In the genomic region with DNA sequence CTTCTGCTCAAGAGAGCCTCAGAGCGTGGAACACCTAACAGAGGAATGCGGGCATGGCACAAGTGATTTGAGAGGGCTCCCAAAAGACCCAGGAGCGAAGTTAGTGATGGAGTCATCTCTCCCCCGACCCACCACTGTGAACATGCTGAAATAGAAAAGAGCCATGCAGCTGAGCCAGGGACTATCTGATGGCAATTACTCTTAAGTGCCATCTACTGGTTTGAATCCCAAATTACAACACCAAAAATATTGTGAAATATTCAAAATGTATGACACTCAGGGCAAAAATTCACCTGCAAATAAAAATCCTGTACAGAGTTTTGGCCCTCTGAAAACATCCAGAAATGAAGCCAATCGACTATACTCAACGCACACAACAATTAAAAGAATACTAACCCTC, we compare ENCODE assay signal across 1 cellular context.
TF ChIP-seq lines count a peak whose summit lies in the region.

No MANE protein-coding gene starts in this region.

TF ChIP-seq in H1, 55 proteins besides CTCF, POLR2A, EP300 and RAD21:
- TF ChIP-seq RBBP5 (IDR thresholded peaks at IDR 0.05; ENCODE audit: borderline replicate concordance, low read depth, low read length) (no peak), TAF1 (IDR thresholded peaks at IDR 0.05; ENCODE audit: low read depth, low read length) (no peak), ZNF274 (IDR thresholded peaks at IDR 0.05; ENCODE audit: borderline replicate concordance, extremely low read depth, low read length) (no peak), POU5F1 (IDR thresholded peaks at IDR 0.05; ENCODE audit: low read depth, low read length) (no peak), HDAC2 (IDR thresholded peaks at IDR 0.05; ENCODE audit: borderline replicate concordance in 1 of 2, low read depth in 2 of 2, low read length in 2 of 2) (no peak), CREB1 (IDR thresholded peaks at IDR 0.05) (no peak), SRF (IDR thresholded peaks at IDR 0.05; ENCODE audit: low read depth, low read length) (no peak), CBX8 (IDR thresholded peaks at IDR 0.05; ENCODE audit: borderline replicate concordance, low read depth, low read length) (no peak), POLR2AphosphoS5 (IDR thresholded peaks at IDR 0.05; ENCODE audit: low read depth, low read length) (no peak), TEAD4 (IDR thresholded peaks at IDR 0.05; ENCODE audit: low read depth, low read length) (no peak), BACH1 (IDR thresholded peaks at IDR 0.05; ENCODE audit: low read length) (no peak), TBP (IDR thresholded peaks at IDR 0.05; ENCODE audit: low read depth, low read length) (no peak), KDM1A (IDR thresholded peaks at IDR 0.05; ENCODE audit: borderline replicate concordance, low read length) (no peak)
- TF ChIP-seq, protein P1, sequence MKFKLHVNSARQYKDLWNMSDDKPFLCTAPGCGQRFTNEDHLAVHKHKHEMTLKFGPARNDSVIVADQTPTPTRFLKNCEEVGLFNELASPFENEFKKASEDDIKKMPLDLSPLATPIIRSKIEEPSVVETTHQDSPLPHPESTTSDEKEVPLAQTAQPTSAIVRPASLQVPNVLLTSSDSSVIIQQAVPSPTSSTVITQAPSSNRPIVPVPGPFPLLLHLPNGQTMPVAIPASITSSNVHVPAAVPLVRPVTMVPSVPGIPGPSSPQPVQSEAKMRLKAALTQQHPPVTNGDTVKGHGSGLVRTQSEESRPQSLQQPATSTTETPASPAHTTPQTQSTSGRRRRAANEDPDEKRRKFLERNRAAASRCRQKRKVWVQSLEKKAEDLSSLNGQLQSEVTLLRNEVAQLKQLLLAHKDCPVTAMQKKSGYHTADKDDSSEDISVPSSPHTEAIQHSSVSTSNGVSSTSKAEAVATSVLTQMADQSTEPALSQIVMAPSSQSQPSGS (IDR thresholded peaks at IDR 0.05; ENCODE audit: low read length): no peak
- TF ChIP-seq, protein P2, sequence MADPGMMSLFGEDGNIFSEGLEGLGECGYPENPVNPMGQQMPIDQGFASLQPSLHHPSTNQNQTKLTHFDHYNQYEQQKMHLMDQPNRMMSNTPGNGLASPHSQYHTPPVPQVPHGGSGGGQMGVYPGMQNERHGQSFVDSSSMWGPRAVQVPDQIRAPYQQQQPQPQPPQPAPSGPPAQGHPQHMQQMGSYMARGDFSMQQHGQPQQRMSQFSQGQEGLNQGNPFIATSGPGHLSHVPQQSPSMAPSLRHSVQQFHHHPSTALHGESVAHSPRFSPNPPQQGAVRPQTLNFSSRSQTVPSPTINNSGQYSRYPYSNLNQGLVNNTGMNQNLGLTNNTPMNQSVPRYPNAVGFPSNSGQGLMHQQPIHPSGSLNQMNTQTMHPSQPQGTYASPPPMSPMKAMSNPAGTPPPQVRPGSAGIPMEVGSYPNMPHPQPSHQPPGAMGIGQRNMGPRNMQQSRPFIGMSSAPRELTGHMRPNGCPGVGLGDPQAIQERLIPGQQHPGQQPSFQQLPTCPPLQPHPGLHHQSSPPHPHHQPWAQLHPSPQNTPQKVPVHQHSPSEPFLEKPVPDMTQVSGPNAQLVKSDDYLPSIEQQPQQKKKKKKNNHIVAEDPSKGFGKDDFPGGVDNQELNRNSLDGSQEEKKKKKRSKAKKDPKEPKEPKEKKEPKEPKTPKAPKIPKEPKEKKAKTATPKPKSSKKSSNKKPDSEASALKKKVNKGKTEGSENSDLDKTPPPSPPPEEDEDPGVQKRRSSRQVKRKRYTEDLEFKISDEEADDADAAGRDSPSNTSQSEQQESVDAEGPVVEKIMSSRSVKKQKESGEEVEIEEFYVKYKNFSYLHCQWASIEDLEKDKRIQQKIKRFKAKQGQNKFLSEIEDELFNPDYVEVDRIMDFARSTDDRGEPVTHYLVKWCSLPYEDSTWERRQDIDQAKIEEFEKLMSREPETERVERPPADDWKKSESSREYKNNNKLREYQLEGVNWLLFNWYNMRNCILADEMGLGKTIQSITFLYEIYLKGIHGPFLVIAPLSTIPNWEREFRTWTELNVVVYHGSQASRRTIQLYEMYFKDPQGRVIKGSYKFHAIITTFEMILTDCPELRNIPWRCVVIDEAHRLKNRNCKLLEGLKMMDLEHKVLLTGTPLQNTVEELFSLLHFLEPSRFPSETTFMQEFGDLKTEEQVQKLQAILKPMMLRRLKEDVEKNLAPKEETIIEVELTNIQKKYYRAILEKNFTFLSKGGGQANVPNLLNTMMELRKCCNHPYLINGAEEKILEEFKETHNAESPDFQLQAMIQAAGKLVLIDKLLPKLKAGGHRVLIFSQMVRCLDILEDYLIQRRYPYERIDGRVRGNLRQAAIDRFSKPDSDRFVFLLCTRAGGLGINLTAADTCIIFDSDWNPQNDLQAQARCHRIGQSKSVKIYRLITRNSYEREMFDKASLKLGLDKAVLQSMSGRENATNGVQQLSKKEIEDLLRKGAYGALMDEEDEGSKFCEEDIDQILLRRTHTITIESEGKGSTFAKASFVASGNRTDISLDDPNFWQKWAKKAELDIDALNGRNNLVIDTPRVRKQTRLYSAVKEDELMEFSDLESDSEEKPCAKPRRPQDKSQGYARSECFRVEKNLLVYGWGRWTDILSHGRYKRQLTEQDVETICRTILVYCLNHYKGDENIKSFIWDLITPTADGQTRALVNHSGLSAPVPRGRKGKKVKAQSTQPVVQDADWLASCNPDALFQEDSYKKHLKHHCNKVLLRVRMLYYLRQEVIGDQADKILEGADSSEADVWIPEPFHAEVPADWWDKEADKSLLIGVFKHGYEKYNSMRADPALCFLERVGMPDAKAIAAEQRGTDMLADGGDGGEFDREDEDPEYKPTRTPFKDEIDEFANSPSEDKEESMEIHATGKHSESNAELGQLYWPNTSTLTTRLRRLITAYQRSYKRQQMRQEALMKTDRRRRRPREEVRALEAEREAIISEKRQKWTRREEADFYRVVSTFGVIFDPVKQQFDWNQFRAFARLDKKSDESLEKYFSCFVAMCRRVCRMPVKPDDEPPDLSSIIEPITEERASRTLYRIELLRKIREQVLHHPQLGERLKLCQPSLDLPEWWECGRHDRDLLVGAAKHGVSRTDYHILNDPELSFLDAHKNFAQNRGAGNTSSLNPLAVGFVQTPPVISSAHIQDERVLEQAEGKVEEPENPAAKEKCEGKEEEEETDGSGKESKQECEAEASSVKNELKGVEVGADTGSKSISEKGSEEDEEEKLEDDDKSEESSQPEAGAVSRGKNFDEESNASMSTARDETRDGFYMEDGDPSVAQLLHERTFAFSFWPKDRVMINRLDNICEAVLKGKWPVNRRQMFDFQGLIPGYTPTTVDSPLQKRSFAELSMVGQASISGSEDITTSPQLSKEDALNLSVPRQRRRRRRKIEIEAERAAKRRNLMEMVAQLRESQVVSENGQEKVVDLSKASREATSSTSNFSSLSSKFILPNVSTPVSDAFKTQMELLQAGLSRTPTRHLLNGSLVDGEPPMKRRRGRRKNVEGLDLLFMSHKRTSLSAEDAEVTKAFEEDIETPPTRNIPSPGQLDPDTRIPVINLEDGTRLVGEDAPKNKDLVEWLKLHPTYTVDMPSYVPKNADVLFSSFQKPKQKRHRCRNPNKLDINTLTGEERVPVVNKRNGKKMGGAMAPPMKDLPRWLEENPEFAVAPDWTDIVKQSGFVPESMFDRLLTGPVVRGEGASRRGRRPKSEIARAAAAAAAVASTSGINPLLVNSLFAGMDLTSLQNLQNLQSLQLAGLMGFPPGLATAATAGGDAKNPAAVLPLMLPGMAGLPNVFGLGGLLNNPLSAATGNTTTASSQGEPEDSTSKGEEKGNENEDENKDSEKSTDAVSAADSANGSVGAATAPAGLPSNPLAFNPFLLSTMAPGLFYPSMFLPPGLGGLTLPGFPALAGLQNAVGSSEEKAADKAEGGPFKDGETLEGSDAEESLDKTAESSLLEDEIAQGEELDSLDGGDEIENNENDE (IDR thresholded peaks at IDR 0.05; ENCODE audit: insufficient replicate concordance, low read length): no peak
- TF ChIP-seq, protein P3, sequence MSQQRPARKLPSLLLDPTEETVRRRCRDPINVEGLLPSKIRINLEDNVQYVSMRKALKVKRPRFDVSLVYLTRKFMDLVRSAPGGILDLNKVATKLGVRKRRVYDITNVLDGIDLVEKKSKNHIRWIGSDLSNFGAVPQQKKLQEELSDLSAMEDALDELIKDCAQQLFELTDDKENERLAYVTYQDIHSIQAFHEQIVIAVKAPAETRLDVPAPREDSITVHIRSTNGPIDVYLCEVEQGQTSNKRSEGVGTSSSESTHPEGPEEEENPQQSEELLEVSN (IDR thresholded peaks at IDR 0.05): no peak
